ENCODE assay signal across 8 cellular contexts in the genomic region with DNA sequence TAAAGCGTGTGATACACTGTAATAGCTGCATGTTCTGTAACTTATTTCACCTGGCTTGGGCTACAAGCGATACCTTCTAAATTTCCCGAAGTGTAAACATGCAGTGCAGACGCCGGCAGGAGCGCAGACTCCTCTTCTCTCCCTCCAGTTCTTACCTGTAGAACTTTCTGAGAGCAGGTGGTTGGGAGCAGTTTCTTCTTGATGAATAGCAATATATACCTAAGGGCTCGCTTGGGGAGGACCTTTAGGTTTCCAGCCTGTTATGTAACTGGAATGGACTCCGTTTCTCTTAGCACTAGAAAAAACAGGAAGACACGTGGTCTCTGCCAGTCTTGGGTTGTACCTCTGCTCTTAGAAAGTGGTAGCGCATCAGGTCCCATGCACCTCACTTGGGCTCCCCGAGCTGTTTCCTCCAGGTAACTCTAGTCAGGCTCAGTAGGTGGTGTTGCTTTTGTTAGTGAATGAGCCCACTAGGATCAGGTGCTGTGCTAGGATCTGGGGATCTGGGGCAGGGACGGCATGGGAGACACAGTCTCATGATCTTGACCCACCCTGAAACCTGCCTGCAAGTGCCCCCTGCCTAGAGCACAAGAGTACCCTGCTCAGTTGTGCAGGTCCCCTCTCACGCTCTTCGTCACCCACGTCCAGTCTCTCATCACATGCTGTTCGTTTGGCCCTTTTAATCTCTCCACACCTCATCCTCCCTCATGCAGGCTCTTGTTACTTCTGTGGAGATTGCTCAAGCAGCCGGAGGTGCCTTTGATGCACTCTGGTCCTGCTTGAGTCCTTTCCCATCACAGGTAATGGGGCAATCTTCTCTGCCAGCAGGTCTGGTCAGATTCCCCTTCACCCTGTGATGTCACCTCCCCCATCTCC. TPM values are rescaled to one million over a fixed set of nuclear protein-coding genes. Genes with fewer than 3 reads are reported as not detected.
DNase-seq lines count a peak whose midpoint lies in the region; ATAC-seq and TF ChIP-seq lines count a peak whose summit lies in the region.

No MANE protein-coding gene starts in this region.

- no peaks in the 10 kb centered on the region; the same call in 1 of the 3 replicates for H3K9me3 Mint-ChIP-seq in GM23338

- H3F3A ChIP-seq in GM23338 (replicated peaks; ENCODE audit: low read depth), result 0 out of 2 replicates have a peak, but pooled peaks cover 5% of the 10 kb centered on the region

- WGBS in thyroid gland, 2 donors, result 54 to 59% methylated on average over 17 of the region's 17 CpGs

- H4K20me1 ChIP-seq in GM23338 (replicated peaks; ENCODE audit: insufficient read depth), result peaks cover 47% of the 10 kb centered on the region

- DNase-seq in GM23338 (ENCODE audit: low spot score) (no peak), RWPE2 (ENCODE audit: low spot score) (peak; percentile 38), epithelial cell of esophagus (ENCODE audit: low read depth) (peak; percentile 52), NCI-H2029 (lab: John Stamatoyannopoulos, UW) (no peak), thyroid gland (no peak)

- H3K36me3 ChIP-seq in GM23338 (ENCODE audit: insufficient read depth), result no peaks in the 10 kb centered on the region
- peaks cover 31% of the 10 kb centered on the region for H3K36me3 ChIP-seq in RWPE2 (ENCODE audit: low read depth)
- no peaks in the 10 kb centered on the region for H3K36me3 ChIP-seq in rectal smooth muscle tissue (ENCODE audit: control insufficient read depth, insufficient read depth, low read length)
- H3K36me3 ChIP-seq in thyroid gland, result no peaks in the 10 kb centered on the region

- peaks cover 64% of the 10 kb centered on the region for H3K79me2 ChIP-seq in GM23338 (replicated peaks; ENCODE audit: insufficient read depth)

- TF ChIP-seq CTCF in GM23338 (conservative IDR thresholded peaks at IDR 0.05; ENCODE audit: low read depth in 2 of 2) (no peak), RWPE2 (IDR thresholded peaks at IDR 0.05; ENCODE audit: poor library complexity, severe bottlenecking) (no peak), epithelial cell of esophagus (IDR thresholded peaks at IDR 0.05; ENCODE audit: insufficient read depth, low read depth, low read length, missing control alignments) (no peak), thyroid gland (IDR thresholded peaks at IDR 0.05) (no peak)

- H3K27me3 ChIP-seq in GM23338 (ENCODE audit: insufficient read depth) (peaks cover 9% of the 10 kb centered on the region; the same call in 1 of the 2 replicates), RWPE2 (ENCODE audit: insufficient read depth, poor library complexity, severe bottlenecking) (no peaks in the 10 kb centered on the region), rectal smooth muscle tissue (ENCODE audit: control insufficient read depth, insufficient read depth, low read length) (no peaks in the 10 kb centered on the region), thyroid gland (no peaks in the 10 kb centered on the region)

- H3K9ac ChIP-seq in rectal smooth muscle tissue (ENCODE audit: low read length), result no peak overlapping the region

- H3K27me3 Mint-ChIP-seq in GM23338 (ENCODE audit: insufficient read depth, low read depth, poor library complexity), result peaks cover 15% of the 10 kb centered on the region

- H3K4me1 ChIP-seq in GM23338 (ENCODE audit: insufficient read depth), result peaks cover 26% of the 10 kb centered on the region
- H3K4me1 ChIP-seq in RWPE2 (ENCODE audit: insufficient read depth, poor library complexity, severe bottlenecking), result peaks cover 11% of the 10 kb centered on the region
- peaks cover 26% of the 10 kb centered on the region for H3K4me1 ChIP-seq in rectal smooth muscle tissue (ENCODE audit: control insufficient read depth, insufficient read depth, low read length)
- peaks cover 31 to 53% of the 10 kb centered on the region in 2 donors for H3K4me1 ChIP-seq in thyroid gland

- no peak for TF ChIP-seq POLR2A in thyroid gland (IDR thresholded peaks at IDR 0.05)

- peak overlapping the region; percentile 92 for H3K4me2 ChIP-seq in GM23338

- H3K4me1 Mint-ChIP-seq in GM23338, result peaks cover 62% of the 10 kb centered on the region

- peaks cover 3% of the 10 kb centered on the region; the same call in 2 of the 3 replicates for H3K36me3 Mint-ChIP-seq in GM23338 (ENCODE audit: low read depth)

- H3K4me3 ChIP-seq in GM23338 (peak overlapping the region; percentile 77), RWPE2 (ENCODE audit: severe bottlenecking) (peak overlapping the region; percentile 59), epithelial cell of esophagus (ENCODE audit: low read length) (peak overlapping the region; percentile 70), rectal smooth muscle tissue (ENCODE audit: low read length) (peak overlapping the region; percentile 67), thyroid gland (replicated peaks in 1 of 3) (no peak overlapping the region)

- no peaks in the 10 kb centered on the region for H3K9me2 ChIP-seq in GM23338 (ENCODE audit: insufficient read depth)

- intact Hi-C loops in thyroid gland (cut with DNase I), result loop anchor here (5.0 kb wide), 1 partner anchor 84 kb away; a partner anchor contains a TSS

- peak overlapping the region; percentile 83 for H3K4me3 Mint-ChIP-seq in GM23338

- H3K27ac Mint-ChIP-seq in GM23338, result no peak overlapping the region

- H3K9me3 ChIP-seq in RWPE2 (ENCODE audit: severe bottlenecking) (no peaks in the 10 kb centered on the region), thyroid gland (no peaks in the 10 kb centered on the region)

- ATAC-seq in GM23338, result no peak
- ATAC-seq in RWPE2 (ENCODE audit: low read depth), result no peak
- ATAC-seq in HG03354 (IDR thresholded peaks at IDR 0.05; ENCODE audit: poor library complexity, severe bottlenecking, unreplicated experiment), result no peak
- ATAC-seq in GM21619 (IDR thresholded peaks at IDR 0.05; ENCODE audit: unreplicated experiment), result no peak

- H3K27ac ChIP-seq in GM23338 (ENCODE audit: low read depth), result no peak overlapping the region
- H3K27ac ChIP-seq in RWPE2 (ENCODE audit: poor library complexity, severe bottlenecking), result no peak overlapping the region
- no peak overlapping the region for H3K27ac ChIP-seq in rectal smooth muscle tissue (ENCODE audit: low read depth, low read length)
- peak overlapping the region in 1 of 3 donors; percentile 2 for H3K27ac ChIP-seq in thyroid gland

- no peak overlapping the region for H2AFZ ChIP-seq in GM23338

TF ChIP-seq in GM23338, 12 proteins besides CTCF, POLR2A, EP300 and RAD21 (continues in another document):
- TF ChIP-seq POLR2AphosphoS5 (IDR thresholded peaks at IDR 0.05; ENCODE audit: low read depth) (no peak), STAT1 (IDR thresholded peaks at IDR 0.05; ENCODE audit: unreplicated experiment) (no peak), ZNF114 (CRISPR knock-in tag; IDR thresholded peaks at IDR 0.05) (no peak), NANOG (IDR thresholded peaks at IDR 0.05; ENCODE audit: borderline replicate concordance) (no peak), JUNB (IDR thresholded peaks at IDR 0.05; ENCODE audit: unreplicated experiment) (no peak)
- TF ChIP-seq, protein P1, sequence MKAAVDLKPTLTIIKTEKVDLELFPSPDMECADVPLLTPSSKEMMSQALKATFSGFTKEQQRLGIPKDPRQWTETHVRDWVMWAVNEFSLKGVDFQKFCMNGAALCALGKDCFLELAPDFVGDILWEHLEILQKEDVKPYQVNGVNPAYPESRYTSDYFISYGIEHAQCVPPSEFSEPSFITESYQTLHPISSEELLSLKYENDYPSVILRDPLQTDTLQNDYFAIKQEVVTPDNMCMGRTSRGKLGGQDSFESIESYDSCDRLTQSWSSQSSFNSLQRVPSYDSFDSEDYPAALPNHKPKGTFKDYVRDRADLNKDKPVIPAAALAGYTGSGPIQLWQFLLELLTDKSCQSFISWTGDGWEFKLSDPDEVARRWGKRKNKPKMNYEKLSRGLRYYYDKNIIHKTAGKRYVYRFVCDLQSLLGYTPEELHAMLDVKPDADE (IDR thresholded peaks at IDR 0.05), result no peak

RNA-seq across cellular contexts. Expression of a gene that starts 2.8 kb away (rescaled TPM):
- total RNA-seq in GM23338 (2014; rRNA removed; shearing (Covaris generic)), result 20.2 and 24.0 TPM in 2 replicates
- polyA plus RNA-seq in GM23338 (2016; fragmentation: Nextera tagmentation; extraction: Ambion mirVana), result 5.2 and 5.3 TPM in 2 replicates
- total RNA-seq in thyroid gland, result 10 to 100 TPM; 19.8 to 41.2 (median 29.4) TPM

Comparison
In these comparisons a context has a peak if more than half of its experiments do, and no peak if none do; other contexts are left out.
1. DNase-seq: peak in RWPE2 (single experiment) and epithelial cell of esophagus (single experiment); none in GM23338 (single experiment), NCI-H2029 (single experiment) and thyroid gland (0 of 2).
2. H3K4me3 ChIP-seq: peak in GM23338 (single experiment), RWPE2 (single experiment), epithelial cell of esophagus (single experiment) and rectal smooth muscle tissue (single experiment); none in thyroid gland (0 of 3).